In the genomic region with DNA sequence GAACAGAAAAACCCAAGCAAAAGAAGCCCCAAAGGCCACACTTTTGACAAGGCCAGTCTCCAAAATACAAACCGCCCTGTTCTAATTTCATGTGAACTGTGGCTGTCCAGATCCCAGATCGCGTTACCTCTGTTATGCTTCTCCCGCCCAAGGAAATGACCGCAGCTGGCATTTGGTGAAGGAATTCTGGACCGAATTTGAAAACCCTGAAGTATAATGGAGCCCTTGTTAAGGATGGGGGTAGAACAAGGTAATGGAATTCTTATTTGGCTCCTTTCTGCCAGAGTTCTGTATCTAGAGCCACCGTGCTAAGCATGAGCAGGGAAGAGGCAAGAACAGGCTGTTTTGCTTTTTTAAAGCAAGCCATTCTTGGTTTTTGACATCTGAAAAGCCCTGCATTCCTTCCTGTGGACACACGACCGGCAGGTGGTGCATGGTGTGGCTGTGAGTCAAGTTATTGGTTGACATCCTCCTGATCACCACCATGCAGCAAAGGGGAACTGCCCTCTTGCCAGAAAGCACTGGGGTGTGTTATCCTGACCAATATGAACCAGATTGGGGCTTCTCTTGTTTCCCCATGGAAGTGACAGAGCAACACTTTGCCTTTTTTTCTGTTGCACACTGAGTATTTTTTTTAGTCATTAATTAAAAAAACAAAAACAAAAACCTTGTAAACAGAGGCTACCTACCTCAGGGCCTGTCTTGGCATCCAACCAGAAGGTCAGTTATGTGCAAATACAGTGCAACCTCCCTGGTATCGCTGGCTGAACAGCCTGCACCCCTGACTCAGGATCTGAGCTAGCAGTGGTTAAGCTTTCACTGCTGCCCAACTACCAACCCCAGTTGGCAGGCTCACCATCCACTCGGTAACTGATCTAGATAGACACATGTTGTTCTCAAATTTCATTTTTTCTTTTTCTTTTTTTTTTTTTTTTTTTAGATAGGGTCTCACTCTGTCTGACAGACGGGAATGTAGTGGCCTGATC, we compare ENCODE assay signal across 2 cellular contexts.
TF ChIP-seq lines count a peak whose summit lies in the region.

No MANE protein-coding gene starts in this region.

TF ChIP-seq in IMR-90, 13 proteins besides CTCF, POLR2A, EP300 and RAD21:
- no peak for TF ChIP-seq NFE2L2 (IDR thresholded peaks at IDR 0.05; ENCODE audit: low read depth, low read length)
- no peak for TF ChIP-seq RCOR1 (IDR thresholded peaks at IDR 0.05; ENCODE audit: insufficient replicate concordance, low read length)
- no peak for TF ChIP-seq USF2 (IDR thresholded peaks at IDR 0.05; ENCODE audit: low read depth, low read length)
- no peak for TF ChIP-seq MXI1 (IDR thresholded peaks at IDR 0.05; ENCODE audit: borderline replicate concordance, low read depth, low read length)
- TF ChIP-seq RFX5 (IDR thresholded peaks at IDR 0.05; ENCODE audit: low read depth, low read length) = no peak
- TF ChIP-seq FOS (IDR thresholded peaks at IDR 0.05; ENCODE audit: low read depth, low read length) = no peak
- TF ChIP-seq SMC3 (IDR thresholded peaks at IDR 0.05; ENCODE audit: low read depth, low read length) = no peak
- no peak for TF ChIP-seq BHLHE40 (IDR thresholded peaks at IDR 0.05; ENCODE audit: low read depth, low read length)
- no peak for TF ChIP-seq MAZ (IDR thresholded peaks at IDR 0.05; ENCODE audit: borderline replicate concordance, low read depth, low read length)
- TF ChIP-seq CEBPB (IDR thresholded peaks at IDR 0.05; ENCODE audit: low read depth, low read length) = no peak

TF ChIP-seq in K562, 482 proteins besides CTCF, POLR2A, EP300 and RAD21 (continues in another document):
- TF ChIP-seq, protein P1, sequence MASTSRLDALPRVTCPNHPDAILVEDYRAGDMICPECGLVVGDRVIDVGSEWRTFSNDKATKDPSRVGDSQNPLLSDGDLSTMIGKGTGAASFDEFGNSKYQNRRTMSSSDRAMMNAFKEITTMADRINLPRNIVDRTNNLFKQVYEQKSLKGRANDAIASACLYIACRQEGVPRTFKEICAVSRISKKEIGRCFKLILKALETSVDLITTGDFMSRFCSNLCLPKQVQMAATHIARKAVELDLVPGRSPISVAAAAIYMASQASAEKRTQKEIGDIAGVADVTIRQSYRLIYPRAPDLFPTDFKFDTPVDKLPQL (IDR thresholded peaks at IDR 0.05; ENCODE audit: extremely low read depth, insufficient read length) = no peak
- TF ChIP-seq EP400 (IDR thresholded peaks at IDR 0.05) (no peak), HNRNPK (IDR thresholded peaks at IDR 0.05; ENCODE audit: low read depth, low read length, poor library complexity, severe bottlenecking) (no peak), SPI1 (IDR thresholded peaks at IDR 0.05; ENCODE audit: borderline replicate concordance, low read depth, low read length) (peak; percentile 83), CBFA2T3 (IDR thresholded peaks at IDR 0.05) (0 out of 2 replicates have a peak, but pooled peaks have one; percentile 23), NFIX (CRISPR knock-in tag; IDR thresholded peaks at IDR 0.05; ENCODE audit: low read depth) (no peak), E2F8 (IDR thresholded peaks at IDR 0.05; ENCODE audit: low read depth, partially characterized antibody) (no peak), SMC3 (conservative IDR thresholded peaks at IDR 0.05; ENCODE audit: insufficient read depth, low read depth, low read length) (peak; percentile 73), NR1H2 (CRISPR knock-in tag; IDR thresholded peaks at IDR 0.05) (no peak), JUND (IDR thresholded peaks at IDR 0.05; ENCODE audit: borderline replicate concordance, low read depth, low read length) (0 out of 2 replicates have a peak, but pooled peaks have one; percentile 25), JUND (tag; IDR thresholded peaks at IDR 0.05; ENCODE audit: borderline replicate concordance, low read depth, low read length) (no peak; the same call in 2 of the 3 replicates), SP2 (IDR thresholded peaks at IDR 0.05; ENCODE audit: extremely low read depth, low read depth, low read length, poor library complexity, severe bottlenecking) (no peak), TEAD4 (IDR thresholded peaks at IDR 0.05; ENCODE audit: low read length) (peak; percentile 57; the same call in 1 of the 2 replicates), TEAD4 (CRISPR knock-in tag; IDR thresholded peaks at IDR 0.05; ENCODE audit: borderline replicate concordance) (no peak), MYNN (IDR thresholded peaks at IDR 0.05) (0 out of 2 replicates have a peak, but pooled peaks have one; percentile 35), MYNN (CRISPR knock-in tag; IDR thresholded peaks at IDR 0.05) (no peak), CTBP1 (IDR thresholded peaks at IDR 0.05; ENCODE audit: borderline replicate concordance) (peak; percentile 47; the same call in 1 of the 2 replicates), MXD1 (CRISPR knock-in tag; IDR thresholded peaks at IDR 0.05; ENCODE audit: borderline replicate concordance, poor library complexity, severe bottlenecking) (no peak), CREM (IDR thresholded peaks at IDR 0.05; ENCODE audit: low read depth) (peak; percentile 23; the same call in 1 of the 2 replicates), NFIC (IDR thresholded peaks at IDR 0.05) (0 out of 2 replicates have a peak, but pooled peaks have one; percentile 28), CREBBP (IDR thresholded peaks at IDR 0.05; ENCODE audit: low read depth, low read length) (no peak), SETDB1 (IDR thresholded peaks at IDR 0.05; ENCODE audit: low read length) (no peak), RB1 (IDR thresholded peaks at IDR 0.05; ENCODE audit: low read depth) (0 out of 2 replicates have a peak, but pooled peaks have one; percentile 52), FOXA3 (CRISPR knock-in tag; conservative IDR thresholded peaks at IDR 0.05 in 1 of 2, IDR thresholded peaks at IDR 0.05 in 1 of 2) (no peak)
- TF ChIP-seq, protein P2, sequence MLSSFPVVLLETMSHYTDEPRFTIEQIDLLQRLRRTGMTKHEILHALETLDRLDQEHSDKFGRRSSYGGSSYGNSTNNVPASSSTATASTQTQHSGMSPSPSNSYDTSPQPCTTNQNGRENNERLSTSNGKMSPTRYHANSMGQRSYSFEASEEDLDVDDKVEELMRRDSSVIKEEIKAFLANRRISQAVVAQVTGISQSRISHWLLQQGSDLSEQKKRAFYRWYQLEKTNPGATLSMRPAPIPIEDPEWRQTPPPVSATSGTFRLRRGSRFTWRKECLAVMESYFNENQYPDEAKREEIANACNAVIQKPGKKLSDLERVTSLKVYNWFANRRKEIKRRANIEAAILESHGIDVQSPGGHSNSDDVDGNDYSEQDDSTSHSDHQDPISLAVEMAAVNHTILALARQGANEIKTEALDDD (IDR thresholded peaks at IDR 0.05) = peak; percentile 81
- TF ChIP-seq, protein P3, sequence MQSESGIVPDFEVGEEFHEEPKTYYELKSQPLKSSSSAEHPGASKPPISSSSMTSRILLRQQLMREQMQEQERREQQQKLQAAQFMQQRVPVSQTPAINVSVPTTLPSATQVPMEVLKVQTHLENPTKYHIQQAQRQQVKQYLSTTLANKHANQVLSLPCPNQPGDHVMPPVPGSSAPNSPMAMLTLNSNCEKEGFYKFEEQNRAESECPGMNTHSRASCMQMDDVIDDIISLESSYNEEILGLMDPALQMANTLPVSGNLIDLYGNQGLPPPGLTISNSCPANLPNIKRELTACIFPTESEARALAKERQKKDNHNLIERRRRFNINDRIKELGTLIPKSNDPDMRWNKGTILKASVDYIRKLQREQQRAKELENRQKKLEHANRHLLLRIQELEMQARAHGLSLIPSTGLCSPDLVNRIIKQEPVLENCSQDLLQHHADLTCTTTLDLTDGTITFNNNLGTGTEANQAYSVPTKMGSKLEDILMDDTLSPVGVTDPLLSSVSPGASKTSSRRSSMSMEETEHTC (IDR thresholded peaks at IDR 0.05) = no peak
- TF ChIP-seq, protein P4, sequence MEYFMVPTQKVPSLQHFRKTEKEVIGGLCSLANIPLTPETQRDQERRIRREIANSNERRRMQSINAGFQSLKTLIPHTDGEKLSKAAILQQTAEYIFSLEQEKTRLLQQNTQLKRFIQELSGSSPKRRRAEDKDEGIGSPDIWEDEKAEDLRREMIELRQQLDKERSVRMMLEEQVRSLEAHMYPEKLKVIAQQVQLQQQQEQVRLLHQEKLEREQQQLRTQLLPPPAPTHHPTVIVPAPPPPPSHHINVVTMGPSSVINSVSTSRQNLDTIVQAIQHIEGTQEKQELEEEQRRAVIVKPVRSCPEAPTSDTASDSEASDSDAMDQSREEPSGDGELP (CRISPR knock-in tag; IDR thresholded peaks at IDR 0.05; ENCODE audit: borderline replicate concordance) = peak; percentile 28; the same call in 1 of the 2 replicates
- TF ChIP-seq, protein P5, sequence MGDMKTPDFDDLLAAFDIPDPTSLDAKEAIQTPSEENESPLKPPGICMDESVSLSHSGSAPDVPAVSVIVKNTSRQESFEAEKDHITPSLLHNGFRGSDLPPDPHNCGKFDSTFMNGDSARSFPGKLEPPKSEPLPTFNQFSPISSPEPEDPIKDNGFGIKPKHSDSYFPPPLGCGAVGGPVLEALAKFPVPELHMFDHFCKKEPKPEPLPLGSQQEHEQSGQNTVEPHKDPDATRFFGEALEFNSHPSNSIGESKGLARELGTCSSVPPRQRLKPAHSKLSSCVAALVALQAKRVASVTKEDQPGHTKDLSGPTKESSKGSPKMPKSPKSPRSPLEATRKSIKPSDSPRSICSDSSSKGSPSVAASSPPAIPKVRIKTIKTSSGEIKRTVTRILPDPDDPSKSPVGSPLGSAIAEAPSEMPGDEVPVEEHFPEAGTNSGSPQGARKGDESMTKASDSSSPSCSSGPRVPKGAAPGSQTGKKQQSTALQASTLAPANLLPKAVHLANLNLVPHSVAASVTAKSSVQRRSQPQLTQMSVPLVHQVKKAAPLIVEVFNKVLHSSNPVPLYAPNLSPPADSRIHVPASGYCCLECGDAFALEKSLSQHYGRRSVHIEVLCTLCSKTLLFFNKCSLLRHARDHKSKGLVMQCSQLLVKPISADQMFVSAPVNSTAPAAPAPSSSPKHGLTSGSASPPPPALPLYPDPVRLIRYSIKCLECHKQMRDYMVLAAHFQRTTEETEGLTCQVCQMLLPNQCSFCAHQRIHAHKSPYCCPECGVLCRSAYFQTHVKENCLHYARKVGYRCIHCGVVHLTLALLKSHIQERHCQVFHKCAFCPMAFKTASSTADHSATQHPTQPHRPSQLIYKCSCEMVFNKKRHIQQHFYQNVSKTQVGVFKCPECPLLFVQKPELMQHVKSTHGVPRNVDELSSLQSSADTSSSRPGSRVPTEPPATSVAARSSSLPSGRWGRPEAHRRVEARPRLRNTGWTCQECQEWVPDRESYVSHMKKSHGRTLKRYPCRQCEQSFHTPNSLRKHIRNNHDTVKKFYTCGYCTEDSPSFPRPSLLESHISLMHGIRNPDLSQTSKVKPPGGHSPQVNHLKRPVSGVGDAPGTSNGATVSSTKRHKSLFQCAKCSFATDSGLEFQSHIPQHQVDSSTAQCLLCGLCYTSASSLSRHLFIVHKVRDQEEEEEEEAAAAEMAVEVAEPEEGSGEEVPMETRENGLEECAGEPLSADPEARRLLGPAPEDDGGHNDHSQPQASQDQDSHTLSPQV (IDR thresholded peaks at IDR 0.05) = no peak
- TF ChIP-seq, protein P6, sequence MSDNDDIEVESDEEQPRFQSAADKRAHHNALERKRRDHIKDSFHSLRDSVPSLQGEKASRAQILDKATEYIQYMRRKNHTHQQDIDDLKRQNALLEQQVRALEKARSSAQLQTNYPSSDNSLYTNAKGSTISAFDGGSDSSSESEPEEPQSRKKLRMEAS (CRISPR knock-in tag; IDR thresholded peaks at IDR 0.05) = 0 out of 2 replicates have a peak, but pooled peaks have one; percentile 33
- TF ChIP-seq, protein P7, sequence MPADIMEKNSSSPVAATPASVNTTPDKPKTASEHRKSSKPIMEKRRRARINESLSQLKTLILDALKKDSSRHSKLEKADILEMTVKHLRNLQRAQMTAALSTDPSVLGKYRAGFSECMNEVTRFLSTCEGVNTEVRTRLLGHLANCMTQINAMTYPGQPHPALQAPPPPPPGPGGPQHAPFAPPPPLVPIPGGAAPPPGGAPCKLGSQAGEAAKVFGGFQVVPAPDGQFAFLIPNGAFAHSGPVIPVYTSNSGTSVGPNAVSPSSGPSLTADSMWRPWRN (IDR thresholded peaks at IDR 0.05; ENCODE audit: low read depth) = no peak
